Comparison of ENCODE assay signal across 33 cellular contexts in the genomic region with DNA sequence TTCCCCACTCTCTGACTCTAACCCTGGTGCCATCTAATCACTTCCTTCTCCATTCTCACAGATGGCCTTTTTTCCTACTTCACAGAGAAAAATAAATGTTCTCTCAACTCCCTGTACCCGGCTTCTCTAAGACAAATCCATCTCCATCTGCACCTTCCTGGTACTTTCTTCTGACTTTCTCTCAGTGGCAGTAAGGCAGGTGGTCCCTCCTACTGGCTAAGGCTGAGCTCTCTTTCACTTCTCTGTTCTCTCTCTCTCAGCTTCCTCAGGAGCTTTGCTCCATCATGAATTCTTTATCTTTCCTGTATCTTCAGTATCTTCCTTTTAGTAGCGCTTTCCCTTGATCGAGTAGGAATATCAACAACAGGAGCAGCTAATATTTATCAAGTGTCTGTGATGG.
"Had no signal": no experiment of that assay in that cellular context is flagged by ENCODE, and none has a peak within 500 bp of the region (broad histone marks: within the 10 kb centered on the region; RNA-seq: fewer than 3 reads in every experiment).

No MANE protein-coding gene starts in this region.

- H3K9me3 ChIP-seq: ascending aorta, breast epithelium, colonic mucosa, gastrocnemius medialis had no signal

- DNase-seq: activated CD4-positive, alpha-beta memory T cell treated with anti-CD3 and anti-CD28 coated beads, Interleukin-2, amount 10 ng/mL, durations not matched to agents 7 days and 5 days; activated CD4-positive, alpha-beta T cell treated with anti-CD3 and anti-CD28 coated beads for 1 hour; activated CD4-positive, alpha-beta T cell treated with anti-CD3 and anti-CD28 coated beads for 4 hours; activated CD4-positive, alpha-beta T cell treated with anti-CD3 and anti-CD28 coated beads, Interleukin-2, amount 10 ng/mL, durations not matched to agents 7 days and 5 days; activated CD4-positive, alpha-beta T cell treated with anti-CD3 and anti-CD28 coated beads, Interleukin-2, amount 50 U/mL, for 4 hours; activated CD8-positive, alpha-beta memory T cell treated with anti-CD3 and anti-CD28 coated beads, Interleukin-2, amount 50 U/mL, for 48 hours; activated effector memory CD4-positive, alpha-beta T cell treated with anti-CD3 and anti-CD28 coated beads, Interleukin-2, amount 50 U/mL, for 16 hours; activated naive CD4-positive, alpha-beta T cell; activated naive CD4-positive, alpha-beta T cell treated with anti-CD3 and anti-CD28 coated beads, Interleukin-2, amount 10 ng/mL, durations not matched to agents 7 days and 5 days; activated naive CD8-positive, alpha-beta T cell treated with anti-CD3 and anti-CD28 coated beads, Interleukin-2, amount 10 ng/mL, durations not matched to agents 7 days and 5 days; activated T-cell treated with anti-CD3 and anti-CD28 coated beads, Interleukin-2, amount 50 U/mL, for 4 hours; central memory CD4-positive, alpha-beta T cell; cerebellar nuclear complex; colonic mucosa; effector CD8-positive, alpha-beta T cell; foreskin keratinocyte; gastrocnemius medialis; heart right ventricle; T-helper 2 cell had no signal

- H3K27me3 Mint-ChIP-seq: activated CD4-positive, alpha-beta memory T cell treated with anti-CD3 and anti-CD28 coated beads, Interleukin-2, amount 10 ng/mL, durations not matched to agents 7 days and 5 days; activated CD4-positive, alpha-beta T cell treated with anti-CD3 and anti-CD28 coated beads, Interleukin-2, amount 10 ng/mL, durations not matched to agents 7 days and 5 days; activated naive CD4-positive, alpha-beta T cell treated with anti-CD3 and anti-CD28 coated beads, Interleukin-2, amount 10 ng/mL, durations not matched to agents 7 days and 5 days; activated naive CD8-positive, alpha-beta T cell treated with anti-CD3 and anti-CD28 coated beads, Interleukin-2, amount 10 ng/mL, durations not matched to agents 7 days and 5 days; brain had no signal

- H3K4me1 ChIP-seq: ascending aorta, breast epithelium, colonic mucosa, foreskin keratinocyte, gastrocnemius medialis had no signal

- FAIRE-seq: endometrium, endothelial cell of umbilical vein, TTC549 had no signal

- H3K79me2 ChIP-seq: hepatocyte had no signal

- H3K27ac ChIP-seq: ascending aorta, breast epithelium, cardiac muscle cell, colonic mucosa, epithelial cell of prostate, foreskin keratinocyte, gastrocnemius medialis, heart right ventricle, hepatocyte, VCaP had no signal

- H3K4me3 Mint-ChIP-seq: activated CD4-positive, alpha-beta memory T cell treated with anti-CD3 and anti-CD28 coated beads, Interleukin-2, amount 10 ng/mL, durations not matched to agents 7 days and 5 days; activated CD4-positive, alpha-beta T cell treated with anti-CD3 and anti-CD28 coated beads, Interleukin-2, amount 10 ng/mL, durations not matched to agents 7 days and 5 days; activated naive CD4-positive, alpha-beta T cell treated with anti-CD3 and anti-CD28 coated beads, Interleukin-2, amount 10 ng/mL, durations not matched to agents 7 days and 5 days; activated naive CD8-positive, alpha-beta T cell treated with anti-CD3 and anti-CD28 coated beads, Interleukin-2, amount 10 ng/mL, durations not matched to agents 7 days and 5 days; activated T-cell treated with anti-CD3 and anti-CD28 coated beads, Interleukin-2, amount 50 U/mL, for 4 hours; brain; WTC11 had no signal

- H3K4me2 ChIP-seq: hepatocyte had no signal

- H3K27ac Mint-ChIP-seq: activated CD4-positive, alpha-beta memory T cell treated with anti-CD3 and anti-CD28 coated beads, Interleukin-2, amount 10 ng/mL, durations not matched to agents 7 days and 5 days; activated CD4-positive, alpha-beta T cell treated with anti-CD3 and anti-CD28 coated beads, Interleukin-2, amount 10 ng/mL, durations not matched to agents 7 days and 5 days; activated naive CD4-positive, alpha-beta T cell treated with anti-CD3 and anti-CD28 coated beads, Interleukin-2, amount 10 ng/mL, durations not matched to agents 7 days and 5 days; activated naive CD4-positive, alpha-beta T cell treated with anti-CD3 and anti-CD28 coated beads, Interleukin-2, amount 50 U/mL, for 72 hours; activated naive CD8-positive, alpha-beta T cell treated with anti-CD3 and anti-CD28 coated beads, Interleukin-2, amount 10 ng/mL, durations not matched to agents 7 days and 5 days; activated T-helper 2 cell treated with anti-CD3 and anti-CD28 coated beads, Interferon-gamma antibody, Interleukin-2, Interleukin-4, amounts not matched to agents 10 μg/mL and 5 μg/mL and 100 μg/mL, durations not matched to agents 14 hours and 24 hours and 36 hours; brain; WTC11 had no signal

- H2AFZ ChIP-seq: hepatocyte had no signal

- H3K9me3 Mint-ChIP-seq: activated CD4-positive, alpha-beta memory T cell treated with anti-CD3 and anti-CD28 coated beads, Interleukin-2, amount 10 ng/mL, durations not matched to agents 7 days and 5 days; activated CD4-positive, alpha-beta T cell treated with anti-CD3 and anti-CD28 coated beads, Interleukin-2, amount 10 ng/mL, durations not matched to agents 7 days and 5 days; activated naive CD4-positive, alpha-beta T cell treated with anti-CD3 and anti-CD28 coated beads, Interleukin-2, amount 10 ng/mL, durations not matched to agents 7 days and 5 days; activated naive CD4-positive, alpha-beta T cell treated with anti-CD3 and anti-CD28 coated beads, Interleukin-2, amount 50 U/mL, for 72 hours; activated naive CD8-positive, alpha-beta T cell treated with anti-CD3 and anti-CD28 coated beads, Interleukin-2, amount 10 ng/mL, durations not matched to agents 7 days and 5 days; activated T-cell treated with anti-CD3 and anti-CD28 coated beads, Interleukin-2, amount 50 U/mL, for 4 hours; activated T-helper 2 cell treated with anti-CD3 and anti-CD28 coated beads, Interferon-gamma antibody, Interleukin-2, Interleukin-4, amounts not matched to agents 10 μg/mL and 5 μg/mL and 100 μg/mL, durations not matched to agents 14 hours and 24 hours and 36 hours had no signal

- H3K27me3 ChIP-seq: ascending aorta, breast epithelium, cardiac muscle cell, colonic mucosa, gastrocnemius medialis, heart right ventricle, hepatocyte had no signal

- H3K36me3 Mint-ChIP-seq: activated naive CD4-positive, alpha-beta T cell treated with anti-CD3 and anti-CD28 coated beads, Interleukin-2, amount 10 ng/mL, durations not matched to agents 7 days and 5 days; activated naive CD4-positive, alpha-beta T cell treated with anti-CD3 and anti-CD28 coated beads, Interleukin-2, amount 50 U/mL, for 72 hours; activated naive CD8-positive, alpha-beta T cell treated with anti-CD3 and anti-CD28 coated beads, Interleukin-2, amount 10 ng/mL, durations not matched to agents 7 days and 5 days; brain; WTC11 had no signal

- H3K4me3 ChIP-seq: ascending aorta, breast epithelium, cardiac muscle cell, colonic mucosa, gastrocnemius medialis, heart right ventricle, hepatocyte had no signal

- H3K36me3 ChIP-seq: ascending aorta, breast epithelium, cardiac muscle cell, colonic mucosa, gastrocnemius medialis, heart right ventricle had no signal

- H3K4me1 Mint-ChIP-seq: activated CD4-positive, alpha-beta memory T cell treated with anti-CD3 and anti-CD28 coated beads, Interleukin-2, amount 10 ng/mL, durations not matched to agents 7 days and 5 days; activated CD4-positive, alpha-beta T cell treated with anti-CD3 and anti-CD28 coated beads, Interleukin-2, amount 10 ng/mL, durations not matched to agents 7 days and 5 days; activated naive CD4-positive, alpha-beta T cell treated with anti-CD3 and anti-CD28 coated beads, Interleukin-2, amount 10 ng/mL, durations not matched to agents 7 days and 5 days; activated naive CD8-positive, alpha-beta T cell treated with anti-CD3 and anti-CD28 coated beads, Interleukin-2, amount 10 ng/mL, durations not matched to agents 7 days and 5 days had no signal

- ATAC-seq: activated naive CD4-positive, alpha-beta T cell treated with anti-CD3 and anti-CD28 coated beads, Interleukin-2, amount 50 U/mL, for 72 hours; activated T-cell treated with anti-CD3 and anti-CD28 coated beads, Interleukin-2, amount 50 U/mL, for 4 hours; esophagus mucosa; foreskin keratinocyte; gastrocnemius medialis; heart right ventricle; WTC11 had no signal
